21 cellular contexts compared by ENCODE assay signal in genomic region chr4:2352729-2353221, GRCh38.
DNase-seq lines count a peak whose midpoint lies in the region; ATAC-seq and TF ChIP-seq lines count a peak whose summit lies in the region.
"Had no signal": no experiment of that assay in that cellular context is flagged by ENCODE, and none has a peak within 500 bp of the region (broad histone marks: within the 10 kb centered on the region; RNA-seq: fewer than 3 reads in every experiment).

No MANE protein-coding gene starts in this region.

- H3K36me3 Mint-ChIP-seq in activated CD8-positive, alpha-beta T cell treated with anti-CD3 and anti-CD28 coated beads for 36 hours (ENCODE audit: low read depth) = no peaks in the 10 kb centered on the region
- H3K36me3 Mint-ChIP-seq: activated naive CD4-positive, alpha-beta T cell treated with anti-CD3 and anti-CD28 coated beads, Interleukin-2, amount 50 U/mL, for 24 hours; naive thymus-derived CD8-positive, alpha-beta T cell had no signal

- POLR2A ChIA-PET in activated CD8-positive, alpha-beta T cell treated with anti-CD3 and anti-CD28 coated beads for 36 hours (lab: Charles Lee) = no interaction called here

- DNase-seq in activated effector memory CD4-positive, alpha-beta T cell treated with anti-CD3 and anti-CD28 coated beads, Interleukin-2, amount 50 U/mL, for 16 hours = peak; percentile 37
- DNase-seq in activated effector memory CD4-positive, alpha-beta T cell treated with Interleukin-2 at 50 U/mL for 16 hours = no peak
- peak; percentile 24 for DNase-seq in left lobe of liver (ENCODE audit: low spot score)
- DNase-seq in thoracic aorta (ENCODE audit: low spot score) = no peak
- DNase-seq in epidermal melanocyte (ENCODE audit: insufficient read length, low spot score) = no peak
- no peak for DNase-seq in activated CD8-positive, alpha-beta T cell treated with anti-CD3 and anti-CD28 coated beads for 36 hours
- no peak for DNase-seq in globus pallidus (ENCODE audit: low spot score)
- DNase-seq: ACHN; activated CD4-positive, alpha-beta T cell treated with anti-CD3 and anti-CD28 coated beads for 36 hours; body of pancreas; CD4-positive, alpha-beta memory T cell; DMS79 treated with DMSO at 0.1 percent for 48 hours; esophagus squamous epithelium; Kasumi-1; NCI-H1105; T1000 had no signal

- H3K4me3 Mint-ChIP-seq in activated CD8-positive, alpha-beta T cell treated with anti-CD3 and anti-CD28 coated beads for 36 hours = no peak overlapping the region
- H3K4me3 Mint-ChIP-seq: activated CD4-positive, alpha-beta T cell treated with anti-CD3 and anti-CD28 coated beads for 36 hours; activated naive CD4-positive, alpha-beta T cell treated with anti-CD3 and anti-CD28 coated beads, Interleukin-2, amount 50 U/mL, for 24 hours; CD4-positive, alpha-beta memory T cell had no signal

- H3K4me1 Mint-ChIP-seq in activated CD8-positive, alpha-beta T cell treated with anti-CD3 and anti-CD28 coated beads for 36 hours (ENCODE audit: low read depth) = peaks cover 9% of the 10 kb centered on the region

- no peaks in the 10 kb centered on the region for H3K27me3 ChIP-seq in thoracic aorta (replicated peaks; ENCODE audit: insufficient read depth)
- H3K27me3 ChIP-seq: body of pancreas, esophagus squamous epithelium, upper lobe of right lung had no signal

- TF ChIP-seq CTCF in thoracic aorta (IDR thresholded peaks at IDR 0.05) = no peak
- TF ChIP-seq CTCF in activated CD8-positive, alpha-beta T cell treated with anti-CD3 and anti-CD28 coated beads for 36 hours (IDR thresholded peaks at IDR 0.05) = no peak

- H3K27ac Mint-ChIP-seq in activated CD8-positive, alpha-beta T cell treated with anti-CD3 and anti-CD28 coated beads for 36 hours = no peak overlapping the region
- H3K27ac Mint-ChIP-seq: activated CD4-positive, alpha-beta T cell treated with anti-CD3 and anti-CD28 coated beads for 36 hours; activated naive CD4-positive, alpha-beta T cell treated with anti-CD3 and anti-CD28 coated beads, Interleukin-2, amount 50 U/mL, for 24 hours had no signal

- intact Hi-C loops in activated CD8-positive, alpha-beta T cell treated with anti-CD3 and anti-CD28 coated beads for 36 hours (cut with micrococcal nuclease) = loop anchor here (10.0 kb wide), 1 partner anchor 128 kb away; no protein-coding TSS in a partner anchor

- no peaks in the 10 kb centered on the region for H3K9me3 ChIP-seq in thoracic aorta
- H3K9me3 ChIP-seq: body of pancreas, esophagus squamous epithelium, prostate gland, upper lobe of right lung had no signal

- H3K27ac ChIP-seq in cingulate gyrus (ENCODE audit: low read depth, low read length) = peak overlapping the region; percentile 85
- peak overlapping the region; percentile 19 to 63 for H3K27ac ChIP-seq in thoracic aorta
- H3K27ac ChIP-seq: body of pancreas, prostate gland, upper lobe of right lung had no signal

- H3K27me3 Mint-ChIP-seq in activated CD8-positive, alpha-beta T cell treated with anti-CD3 and anti-CD28 coated beads for 36 hours = no peaks in the 10 kb centered on the region
- H3K27me3 Mint-ChIP-seq: activated CD4-positive, alpha-beta T cell treated with anti-CD3 and anti-CD28 coated beads for 36 hours; activated naive CD4-positive, alpha-beta T cell treated with anti-CD3 and anti-CD28 coated beads, Interleukin-2, amount 50 U/mL, for 24 hours; CD4-positive, alpha-beta memory T cell; naive thymus-derived CD8-positive, alpha-beta T cell had no signal

- H3K4me3 ChIP-seq in thoracic aorta = peak overlapping the region; percentile 35
- H3K4me3 ChIP-seq: body of pancreas, esophagus squamous epithelium, prostate gland, upper lobe of right lung had no signal

- ATAC-seq in left lobe of liver = no peak
- ATAC-seq in thoracic aorta (ENCODE audit: insufficient number of reproducible peaks, low FRiP score, low read depth) = no peak
- no peak for ATAC-seq in activated CD8-positive, alpha-beta T cell treated with anti-CD3 and anti-CD28 coated beads for 36 hours
- ATAC-seq: activated CD4-positive, alpha-beta T cell treated with anti-CD3 and anti-CD28 coated beads for 36 hours; body of pancreas; naive thymus-derived CD8-positive, alpha-beta T cell had no signal

- H3K4me1 ChIP-seq in thoracic aorta (ENCODE audit: control insufficient read depth in 1 of 2, low read depth in 2 of 2) = peaks cover 6 to 16% of the 10 kb centered on the region in 2 donors
- H3K4me1 ChIP-seq: body of pancreas, prostate gland, upper lobe of right lung had no signal

- CTCF ChIA-PET in activated CD8-positive, alpha-beta T cell treated with anti-CD3 and anti-CD28 coated beads for 36 hours (lab: Charles Lee) = interaction anchor here (1.0 kb wide), 1 partner anchor 132 kb away, joined by 3 read pairs; no protein-coding TSS in a partner anchor

- H3K36me3 ChIP-seq in thoracic aorta = no peaks in the 10 kb centered on the region
- H3K36me3 ChIP-seq: esophagus squamous epithelium, prostate gland, upper lobe of right lung had no signal

- no peaks in the 10 kb centered on the region for H3K9me3 Mint-ChIP-seq in activated CD8-positive, alpha-beta T cell treated with anti-CD3 and anti-CD28 coated beads for 36 hours
- H3K9me3 Mint-ChIP-seq: activated naive CD4-positive, alpha-beta T cell treated with anti-CD3 and anti-CD28 coated beads, Interleukin-2, amount 50 U/mL, for 24 hours; CD4-positive, alpha-beta memory T cell; naive thymus-derived CD8-positive, alpha-beta T cell had no signal

Comparison
In these comparisons a context has a peak if more than half of its experiments do, and no peak if none do; other contexts are left out.
1. DNase-seq: peak in activated effector memory CD4-positive, alpha-beta T cell treated with anti-CD3 and anti-CD28 coated beads, Interleukin-2, amount 50 U/mL, for 16 hours (single experiment) and left lobe of liver (single experiment); none in activated effector memory CD4-positive, alpha-beta T cell treated with Interleukin-2 at 50 U/mL for 16 hours (single experiment), thoracic aorta (single experiment), epidermal melanocyte (single experiment), activated CD8-positive, alpha-beta T cell treated with anti-CD3 and anti-CD28 coated beads for 36 hours (single experiment) and globus pallidus (single experiment).